1 cellular context compared by ENCODE assay signal in the genomic region with DNA sequence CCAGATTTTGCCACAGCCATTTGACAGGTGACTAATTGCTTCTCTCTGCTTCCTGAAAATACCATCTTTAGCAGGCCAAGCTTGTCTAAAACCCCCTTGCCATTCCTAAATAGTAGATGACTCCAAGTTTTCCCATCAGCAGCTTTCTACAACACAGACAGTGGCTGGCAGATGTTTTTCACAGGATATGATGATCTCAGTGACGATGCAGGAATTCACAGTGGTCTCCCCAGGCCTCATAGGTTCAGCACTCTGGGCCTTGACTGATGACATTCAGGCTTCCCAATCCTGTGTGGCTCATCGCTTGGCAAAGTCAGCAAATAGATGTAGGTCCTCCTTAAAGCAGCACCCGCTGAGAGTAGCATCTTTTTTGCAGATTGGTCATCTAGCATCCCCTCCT.
A peak's percentile ranks its signal among the peaks of the same experiment; 100 is the strongest.
TF ChIP-seq lines count a peak whose summit lies in the region.

No MANE protein-coding gene starts in this region.

TF ChIP-seq in IMR-90, 13 proteins besides CTCF, POLR2A, EP300 and RAD21:
- TF ChIP-seq MXI1 (IDR thresholded peaks at IDR 0.05; ENCODE audit: borderline replicate concordance, low read depth, low read length): no peak
- TF ChIP-seq, protein P1, sequence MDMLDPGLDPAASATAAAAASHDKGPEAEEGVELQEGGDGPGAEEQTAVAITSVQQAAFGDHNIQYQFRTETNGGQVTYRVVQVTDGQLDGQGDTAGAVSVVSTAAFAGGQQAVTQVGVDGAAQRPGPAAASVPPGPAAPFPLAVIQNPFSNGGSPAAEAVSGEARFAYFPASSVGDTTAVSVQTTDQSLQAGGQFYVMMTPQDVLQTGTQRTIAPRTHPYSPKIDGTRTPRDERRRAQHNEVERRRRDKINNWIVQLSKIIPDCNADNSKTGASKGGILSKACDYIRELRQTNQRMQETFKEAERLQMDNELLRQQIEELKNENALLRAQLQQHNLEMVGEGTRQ (IDR thresholded peaks at IDR 0.05; ENCODE audit: low read depth, low read length): no peak
- TF ChIP-seq NFE2L2 (IDR thresholded peaks at IDR 0.05; ENCODE audit: low read depth, low read length): 0 out of 2 replicates have a peak, but pooled peaks have one; percentile 15
- TF ChIP-seq FOS (IDR thresholded peaks at IDR 0.05; ENCODE audit: low read depth, low read length): no peak
- TF ChIP-seq CEBPB (IDR thresholded peaks at IDR 0.05; ENCODE audit: low read depth, low read length): no peak
- no peak for TF ChIP-seq CHD1 (IDR thresholded peaks at IDR 0.05; ENCODE audit: low read depth, low read length)
- peak; percentile 42; the same call in 1 of the 2 replicates for TF ChIP-seq MAFK (IDR thresholded peaks at IDR 0.05; ENCODE audit: low read depth, low read length)
- no peak for TF ChIP-seq BHLHE40 (IDR thresholded peaks at IDR 0.05; ENCODE audit: low read depth, low read length)
- TF ChIP-seq MAZ (IDR thresholded peaks at IDR 0.05; ENCODE audit: borderline replicate concordance, low read depth, low read length): no peak
- TF ChIP-seq, protein P2, sequence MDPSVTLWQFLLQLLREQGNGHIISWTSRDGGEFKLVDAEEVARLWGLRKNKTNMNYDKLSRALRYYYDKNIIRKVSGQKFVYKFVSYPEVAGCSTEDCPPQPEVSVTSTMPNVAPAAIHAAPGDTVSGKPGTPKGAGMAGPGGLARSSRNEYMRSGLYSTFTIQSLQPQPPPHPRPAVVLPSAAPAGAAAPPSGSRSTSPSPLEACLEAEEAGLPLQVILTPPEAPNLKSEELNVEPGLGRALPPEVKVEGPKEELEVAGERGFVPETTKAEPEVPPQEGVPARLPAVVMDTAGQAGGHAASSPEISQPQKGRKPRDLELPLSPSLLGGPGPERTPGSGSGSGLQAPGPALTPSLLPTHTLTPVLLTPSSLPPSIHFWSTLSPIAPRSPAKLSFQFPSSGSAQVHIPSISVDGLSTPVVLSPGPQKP (IDR thresholded peaks at IDR 0.05; ENCODE audit: borderline replicate concordance, low read depth, low read length): no peak
- TF ChIP-seq SMC3 (IDR thresholded peaks at IDR 0.05; ENCODE audit: low read depth, low read length): no peak
- TF ChIP-seq RFX5 (IDR thresholded peaks at IDR 0.05; ENCODE audit: low read depth, low read length): no peak
- no peak for TF ChIP-seq RCOR1 (IDR thresholded peaks at IDR 0.05; ENCODE audit: insufficient replicate concordance, low read length)
